In genomic region chr6:134173936-134174789, GRCh38 we compare ENCODE assay signal across 8 cellular contexts.
A peak's percentile ranks its signal among the peaks of the same experiment; 100 is the strongest.
DNase-seq lines count a peak whose midpoint lies in the region; FAIRE-seq and TF ChIP-seq lines count a peak whose summit lies in the region.

No MANE protein-coding gene starts in this region.

- H3K79me2 ChIP-seq in H9 (ENCODE audit: insufficient read depth, low read length): no peaks in the 10 kb centered on the region
- H3K79me2 ChIP-seq in astrocyte (ENCODE audit: insufficient read depth, low read length): peaks cover 52% of the 10 kb centered on the region

- no peaks in the 10 kb centered on the region for H3K9me3 ChIP-seq in H9 (ENCODE audit: control insufficient read depth, low read depth, low read length)
- no peaks in the 10 kb centered on the region for H3K9me3 ChIP-seq in astrocyte (ENCODE audit: insufficient read depth, low read depth, low read length)
- H3K9me3 ChIP-seq in uterus: no peaks in the 10 kb centered on the region

- H2BK20ac ChIP-seq in H9 (ENCODE audit: low read depth, low read length, poor library complexity, severe bottlenecking): no peak overlapping the region

- no peak overlapping the region for H2AFZ ChIP-seq in H9 (ENCODE audit: low read length)
- no peak overlapping the region for H2AFZ ChIP-seq in astrocyte (ENCODE audit: low read depth, low read length)

- H3K9ac ChIP-seq in H9 (ENCODE audit: extremely low read depth, insufficient read length, low read length) (peak overlapping the region; percentile 80), astrocyte (ENCODE audit: low read length) (peak overlapping the region; percentile 95), rectal smooth muscle tissue (ENCODE audit: low read length) (peak overlapping the region; percentile 32)

- H2BK120ac ChIP-seq in H9 (ENCODE audit: low read depth, low read length, poor library complexity, severe bottlenecking): no peak overlapping the region

- H3K27ac Mint-ChIP-seq in H9 (peak overlapping the region in 2 of 3 experiments; percentile 91 to 98; a peak in 6 of 7 replicates), astrocyte (ENCODE audit: unreplicated experiment) (peak overlapping the region; percentile 96)

- H3K9me3 Mint-ChIP-seq in H9: no peaks in the 10 kb centered on the region; a peak in 2 of 5 replicates
- H3K9me3 Mint-ChIP-seq in astrocyte (ENCODE audit: unreplicated experiment): no peaks in the 10 kb centered on the region

- H4K8ac ChIP-seq in H9 (replicated peaks; ENCODE audit: insufficient read length, low read depth, low read length): no peak overlapping the region

- H2AK5ac ChIP-seq in H9 (ENCODE audit: insufficient read length, low read length): no peak overlapping the region

- H3K27me3 ChIP-seq in H9 (ENCODE audit: insufficient read depth, low read length) (no peaks in the 10 kb centered on the region; the same call in 1 of the 2 replicates), astrocyte (ENCODE audit: insufficient read depth, low read length) (no peaks in the 10 kb centered on the region), rectal smooth muscle tissue (ENCODE audit: control insufficient read depth, insufficient read depth, low read length) (no peaks in the 10 kb centered on the region), uterus (no peaks in the 10 kb centered on the region)

- no peak overlapping the region for H2BK12ac ChIP-seq in H9 (ENCODE audit: insufficient read length, low read depth, low read length)

- TF ChIP-seq POLR2A in uterus (IDR thresholded peaks at IDR 0.05): no peak

- no peaks in the 10 kb centered on the region for H3K79me1 ChIP-seq in H9 (ENCODE audit: insufficient read depth, low read depth, low read length, poor library complexity, severe bottlenecking)

- no peak overlapping the region for H3K4ac ChIP-seq in H9 (ENCODE audit: low read depth, low read length)

- H3K56ac ChIP-seq in H9 (ENCODE audit: insufficient read length, low read depth, low read length): no peak overlapping the region

- FAIRE-seq in astrocyte (lab: Jason Lieb, UNC): no peak

- H3K4me1 Mint-ChIP-seq in H9 (peaks cover 23 to 36% of the 10 kb centered on the region in 2 experiments), astrocyte (ENCODE audit: low read depth, unreplicated experiment) (peaks cover 41% of the 10 kb centered on the region)

- peak; percentile 84 for TF ChIP-seq CTCF in C4-2B (conservative IDR thresholded peaks at IDR 0.05)
- TF ChIP-seq CTCF in H9 (conservative IDR thresholded peaks at IDR 0.05): peak; percentile 91
- peak; percentile 92 for TF ChIP-seq CTCF in astrocyte (IDR thresholded peaks at IDR 0.05; ENCODE audit: insufficient read depth, low read depth, low read length)
- peak; percentile 80 to 89 (median 82) for TF ChIP-seq CTCF in uterus (IDR thresholded peaks at IDR 0.05)

- no peak overlapping the region for H3T11ph ChIP-seq in H9 (ENCODE audit: low read length)

- H3K36me3 Mint-ChIP-seq in H9 (ENCODE audit: insufficient read depth in 1 of 3, low read depth in 3 of 3) (peaks cover 31 to 40% (median 37%) of the 10 kb centered on the region in 3 experiments), astrocyte (ENCODE audit: low read depth, unreplicated experiment) (peaks cover 34% of the 10 kb centered on the region)

- peaks cover 18% of the 10 kb centered on the region for H3K23me2 ChIP-seq in H9 (ENCODE audit: insufficient read length, low read depth, low read length, poor library complexity, severe bottlenecking)

- H4K5ac ChIP-seq in H9 (ENCODE audit: insufficient read length, low read depth, low read length): no peak overlapping the region

- H4K20me1 ChIP-seq in H9 (ENCODE audit: control insufficient read depth, insufficient read depth, insufficient read length) (no peaks in the 10 kb centered on the region), astrocyte (ENCODE audit: insufficient read depth, low read length) (peaks cover 54% of the 10 kb centered on the region)

- H2BK15ac ChIP-seq in H9 (ENCODE audit: low read depth, low read length): no peak overlapping the region

- H3K36me3 ChIP-seq in astrocyte (ENCODE audit: insufficient read depth, low read length): peaks cover 47% of the 10 kb centered on the region
- H3K36me3 ChIP-seq in rectal smooth muscle tissue (ENCODE audit: control insufficient read depth, insufficient read depth, low read length): peaks cover 9% of the 10 kb centered on the region
- H3K36me3 ChIP-seq in uterus: no peaks in the 10 kb centered on the region

- H3K23ac ChIP-seq in H9 (ENCODE audit: insufficient read length, low read depth, low read length): no peak overlapping the region

- no CpG with 5 or more reads among the region's 24 CpGs for WGBS in H9 (ENCODE audit: extremely low coverage, insufficient read length, low lambda C conversion rate)

- H3K4me3 ChIP-seq in astrocyte (ENCODE audit: insufficient read depth, low read depth, low read length) (peak overlapping the region; percentile 95), rectal smooth muscle tissue (ENCODE audit: low read length) (peak overlapping the region; percentile 86), uterus (peak overlapping the region; percentile 41 to 84)

- H3K18ac ChIP-seq in H9 (ENCODE audit: insufficient read length, low read depth, low read length): no peak overlapping the region

- H3K4me3 Mint-ChIP-seq in H9: peak overlapping the region; percentile 81 to 98
- peak overlapping the region; percentile 100 for H3K4me3 Mint-ChIP-seq in astrocyte (ENCODE audit: unreplicated experiment)

- H3K4me2 ChIP-seq in H9 (ENCODE audit: insufficient read depth, insufficient read length, low read length) (peak overlapping the region; percentile 94), astrocyte (ENCODE audit: low read length) (peak overlapping the region; percentile 93)

- peak; percentile 76 for DNase-seq in H9
- peak; percentile 62 to 74 for DNase-seq in NCI-H187 (lab: John Stamatoyannopoulos, UW)
- peak; percentile 60 for DNase-seq in T-helper 22 cell (ENCODE audit: low read depth)
- DNase-seq in astrocyte (ENCODE audit: low read depth): peak; percentile 69
- DNase-seq in hepatic stellate cell (ENCODE audit: low spot score): peak; percentile 73
- DNase-seq in uterus: peak; percentile 85 to 86

- H3K4me1 ChIP-seq in H9 (ENCODE audit: insufficient read depth, low read length) (no peaks in the 10 kb centered on the region; the same call in 1 of the 2 replicates), astrocyte (ENCODE audit: insufficient read depth, low read length) (peaks cover 60% of the 10 kb centered on the region), rectal smooth muscle tissue (ENCODE audit: control insufficient read depth, insufficient read depth, low read length) (peaks cover 6% of the 10 kb centered on the region), uterus (peaks cover 0 to 8% of the 10 kb centered on the region in 2 donors)

- H3K14ac ChIP-seq in H9 (ENCODE audit: insufficient read depth, low read length): peak overlapping the region; percentile 32; the same call in 1 of the 2 replicates

- peaks cover 23% of the 10 kb centered on the region for H3K27me3 Mint-ChIP-seq in H9 (ENCODE audit: low read depth)
- H3K27me3 Mint-ChIP-seq in astrocyte (ENCODE audit: low read depth, unreplicated experiment): no peaks in the 10 kb centered on the region

- H3K27ac ChIP-seq in C4-2B (peak overlapping the region; percentile 90), H9 (ENCODE audit: insufficient read length, low read depth, low read length) (no peak overlapping the region), astrocyte (ENCODE audit: low read depth, low read length) (peak overlapping the region; percentile 95), rectal smooth muscle tissue (ENCODE audit: low read depth, low read length) (peak overlapping the region; percentile 65), uterus (peak overlapping the region; percentile 92)

- no peak overlapping the region for H4K91ac ChIP-seq in H9 (ENCODE audit: insufficient read length, low read depth, low read length)

- no peak overlapping the region for H2BK5ac ChIP-seq in H9 (ENCODE audit: insufficient read length, low read length)

- intact Hi-C loops in uterus (cut with DNase I; ENCODE audit: low total_unique reads): loop anchor here (10.0 kb wide), 3 partner anchors 461 to 771 kb away; no protein-coding TSS in a partner anchor

Comparison
In these comparisons a context has a peak if more than half of its experiments do, and no peak if none do; other contexts are left out.
1. H3K9ac ChIP-seq: peak in every context shown above with its lines; median percentile 95 in astrocyte; 80 in H9; 32 in rectal smooth muscle tissue.